Comparison of ENCODE assay signal across 23 cellular contexts in genomic region chr19:13085673-13086072, GRCh38. TPM values are rescaled to one million over a fixed set of nuclear protein-coding genes. Genes with fewer than 3 reads are reported as not detected.
DNase-seq lines count a peak whose midpoint lies in the region; ATAC-seq and TF ChIP-seq lines count a peak whose summit lies in the region.
"Had no signal": no experiment of that assay in that cellular context is flagged by ENCODE, and none has a peak within 500 bp of the region (broad histone marks: within the 10 kb centered on the region; RNA-seq: fewer than 3 reads in every experiment).

No MANE protein-coding gene starts in this region.

- intact Hi-C loops in Right ventricle myocardium superior (cut with DNase I) (no loop called here), Right ventricle myocardium inferior (cut with DNase I) (no loop called here), left ventricle myocardium inferior (cut with micrococcal nuclease) (no loop called here)

- H4K8ac ChIP-seq in neuronal stem cell (ENCODE audit: low read depth, low read length): no peak overlapping the region

- H3K4me2 ChIP-seq in neuronal stem cell (ENCODE audit: insufficient read depth, low read length, poor library complexity, severe bottlenecking) (no peak overlapping the region), MM.1S (ENCODE audit: low read depth, low read length) (no peak overlapping the region)
- H3K4me2 ChIP-seq: A549, BLaER1, hepatocyte had no signal

- H3K27ac ChIP-seq in left ventricle myocardium inferior (replicated peaks) (peak overlapping the region; percentile 63), neuronal stem cell (replicated peaks; ENCODE audit: low read length) (no peak overlapping the region), MM.1S (ENCODE audit: low read length) (no peak overlapping the region)
- H3K27ac ChIP-seq: A549, BLaER1, hepatocyte, SJSA1 had no signal

- H3K9me2 ChIP-seq in MM.1S (replicated peaks; ENCODE audit: insufficient read depth, low read length): no peaks in the 10 kb centered on the region

- peaks cover 29% of the 10 kb centered on the region for H3K36me3 ChIP-seq in left ventricle myocardium inferior
- no peaks in the 10 kb centered on the region for H3K36me3 ChIP-seq in neuronal stem cell (replicated peaks in 1 of 2; ENCODE audit: control insufficient read depth in 2 of 2, insufficient read depth in 2 of 2, low read length in 2 of 2)
- H3K36me3 ChIP-seq in MM.1S (replicated peaks; ENCODE audit: insufficient read depth, low read length): no peaks in the 10 kb centered on the region

- H3K27me3 ChIP-seq in left ventricle myocardium inferior (ENCODE audit: low read depth) (no peaks in the 10 kb centered on the region), neuronal stem cell (ENCODE audit: control insufficient read depth in 3 of 3, insufficient read depth in 3 of 3, low read depth in 1 of 3, low read length in 3 of 3) (peaks cover 0 to 90% (median 5%) of the 10 kb centered on the region in 3 experiments), MM.1S (replicated peaks; ENCODE audit: insufficient read depth, low read length) (no peaks in the 10 kb centered on the region)
- H3K27me3 ChIP-seq: BLaER1, SJSA1 had no signal

- no peak overlapping the region for H2BK120ac ChIP-seq in neuronal stem cell (ENCODE audit: low read depth, low read length)

- no peaks in the 10 kb centered on the region for H4K20me1 ChIP-seq in MM.1S (ENCODE audit: insufficient read depth, low read length)
- H4K20me1 ChIP-seq: BLaER1 had no signal

- TF ChIP-seq CTCF in left ventricle myocardium inferior (IDR thresholded peaks at IDR 0.05; ENCODE audit: borderline replicate concordance) (no peak), MM.1S (IDR thresholded peaks at IDR 0.05; ENCODE audit: low read length) (no peak)

- H3K18ac ChIP-seq in neuronal stem cell (ENCODE audit: low read length): no peak overlapping the region

- no peaks in the 10 kb centered on the region for H3F3A ChIP-seq in MM.1S (ENCODE audit: insufficient read depth, low read length)

- H3K9ac ChIP-seq in neuronal stem cell (ENCODE audit: low read depth, low read length, poor library complexity) (no peak overlapping the region), MM.1S (ENCODE audit: low read length) (no peak overlapping the region)
- H3K9ac ChIP-seq: BLaER1 had no signal

- no CpG with 5 or more reads among the region's 7 CpGs for WGBS in neuronal stem cell (ENCODE audit: extremely low coverage in 2 of 2, insufficient read length in 2 of 2, insufficient replicate concordance in 1 of 2), 2 donors

- H2BK15ac ChIP-seq in neuronal stem cell (ENCODE audit: low read length): no peak overlapping the region

- H2AFZ ChIP-seq in neuronal stem cell (ENCODE audit: low read length): no peak overlapping the region
- no peak overlapping the region for H2AFZ ChIP-seq in MM.1S (ENCODE audit: low read length)
- H2AFZ ChIP-seq: hepatocyte had no signal

- no peak overlapping the region for H3K4ac ChIP-seq in neuronal stem cell (ENCODE audit: low read length)

- no peak overlapping the region for H2BK12ac ChIP-seq in neuronal stem cell (ENCODE audit: low read length)

- no peaks in the 10 kb centered on the region for H3K9me3 ChIP-seq in left ventricle myocardium inferior (replicated peaks)
- H3K9me3 ChIP-seq in neuronal stem cell (replicated peaks in 1 of 2; ENCODE audit: control insufficient read depth in 2 of 2, insufficient read depth in 1 of 2, low read depth in 1 of 2, low read length in 2 of 2): no peaks in the 10 kb centered on the region
- no peaks in the 10 kb centered on the region for H3K9me3 ChIP-seq in MM.1S (replicated peaks; ENCODE audit: insufficient read depth, low read length)
- H3K9me3 ChIP-seq: A549, BLaER1, SJSA1 had no signal

- DNase-seq in Right ventricle myocardium superior (peak; percentile 37), Right ventricle myocardium inferior (ENCODE audit: missing footprints) (no peak), left ventricle myocardium inferior (no peak), neuronal stem cell (ENCODE audit: low spot score) (no peak), MM.1S (no peak), NCI-H128 (lab: John Stamatoyannopoulos, UW; ENCODE audit: unreplicated experiment) (no peak)
- DNase-seq: islet precursor cell; Karpas-422; NCI-H1105; NCI-H774; PC-3; stimulated activated CD4-positive, alpha-beta T cell treated with anti-CD3 and anti-CD28 coated beads, Interleukin-2, amount 100 ng/mL, for 48 hours; T-helper 2 cell had no signal

- H3K79me1 ChIP-seq in neuronal stem cell (ENCODE audit: low read depth, low read length): no peaks in the 10 kb centered on the region

- no peak overlapping the region for H2BK5ac ChIP-seq in neuronal stem cell (ENCODE audit: low read length)

- no peak for ATAC-seq in Right ventricle myocardium superior (ENCODE audit: poor library complexity)
- ATAC-seq in Right ventricle myocardium inferior: no peak
- ATAC-seq in GM21367 (IDR thresholded peaks at IDR 0.05; ENCODE audit: unreplicated experiment): no peak
- ATAC-seq in GM21360 (IDR thresholded peaks at IDR 0.05; ENCODE audit: unreplicated experiment): no peak
- ATAC-seq: A549; activated CD4-positive, CD25-positive, alpha-beta regulatory T cell treated with anti-CD3 and anti-CD28 coated beads, Interleukin-2, amount 50 U/mL, for 24 hours; activated T-helper 17 cell treated with anti-CD3 and anti-CD28 coated beads, Interleukin-2, amount 50 U/mL, for 72 hours; PC-3 had no signal

- H3K4me1 ChIP-seq in left ventricle myocardium inferior: peaks cover 68% of the 10 kb centered on the region
- peaks cover 5 to 7% of the 10 kb centered on the region in 2 donors for H3K4me1 ChIP-seq in neuronal stem cell (ENCODE audit: control insufficient read depth in 2 of 2, insufficient read depth in 1 of 2, low read depth in 1 of 2, low read length in 2 of 2)
- peaks cover 7% of the 10 kb centered on the region for H3K4me1 ChIP-seq in MM.1S (ENCODE audit: low read length)
- H3K4me1 ChIP-seq: SJSA1 had no signal

- H3K14ac ChIP-seq in neuronal stem cell (ENCODE audit: low read length): no peak overlapping the region

- H3K23ac ChIP-seq in neuronal stem cell (ENCODE audit: low read depth, low read length, poor library complexity): peak overlapping the region; percentile 36

- H2AK5ac ChIP-seq in neuronal stem cell (ENCODE audit: low read depth, low read length): peak overlapping the region; percentile 16

- H3K79me2 ChIP-seq in MM.1S (ENCODE audit: low read length): no peaks in the 10 kb centered on the region
- H3K79me2 ChIP-seq: hepatocyte had no signal

- no peak overlapping the region for H4K91ac ChIP-seq in neuronal stem cell (ENCODE audit: low read depth, low read length, poor library complexity)

- H3K4me3 ChIP-seq in left ventricle myocardium inferior (no peak overlapping the region), neuronal stem cell (ENCODE audit: low read length in 2 of 2) (no peak overlapping the region), MM.1S (ENCODE audit: low read length) (no peak overlapping the region)
- H3K4me3 ChIP-seq: A549, BLaER1, hepatocyte, SJSA1 had no signal

RNA-seq across cellular contexts. Expression of gene LYL1, which starts 17.0 kb away (rescaled TPM):
- total RNA-seq in Right ventricle myocardium superior: 7.2 TPM
- 9.4 TPM for total RNA-seq in Right ventricle myocardium inferior
- 6.3 TPM for total RNA-seq in left ventricle myocardium inferior
- 1.1 TPM for polyA plus RNA-seq in neuronal stem cell (2013, experiment 1 of 2)
- polyA plus RNA-seq in neuronal stem cell (2013, experiment 2 of 2): 1.1 TPM
- total RNA-seq: G401, osteocyte, SJSA1 had no signal

RNA-seq across cellular contexts. Expression of gene TRMT1, which starts 30.9 kb away (rescaled TPM):
- total RNA-seq in Right ventricle myocardium superior (18.4 TPM), Right ventricle myocardium inferior (21.1 TPM), left ventricle myocardium inferior (19.6 TPM)
- 22.9 TPM for polyA plus RNA-seq in neuronal stem cell (2013, experiment 1 of 2)
- 24.4 TPM for polyA plus RNA-seq in neuronal stem cell (2013, experiment 2 of 2)

RNA-seq across cellular contexts. Expression of gene NACC1, which starts 32.4 kb away (rescaled TPM):
- total RNA-seq in Right ventricle myocardium superior (44.6 TPM), Right ventricle myocardium inferior (54.0 TPM), left ventricle myocardium inferior (35.4 TPM)
- polyA plus RNA-seq in neuronal stem cell (2013, experiment 1 of 2): 123 TPM
- 121 TPM for polyA plus RNA-seq in neuronal stem cell (2013, experiment 2 of 2)
